28 cellular contexts compared by ENCODE assay signal in the genomic region with DNA sequence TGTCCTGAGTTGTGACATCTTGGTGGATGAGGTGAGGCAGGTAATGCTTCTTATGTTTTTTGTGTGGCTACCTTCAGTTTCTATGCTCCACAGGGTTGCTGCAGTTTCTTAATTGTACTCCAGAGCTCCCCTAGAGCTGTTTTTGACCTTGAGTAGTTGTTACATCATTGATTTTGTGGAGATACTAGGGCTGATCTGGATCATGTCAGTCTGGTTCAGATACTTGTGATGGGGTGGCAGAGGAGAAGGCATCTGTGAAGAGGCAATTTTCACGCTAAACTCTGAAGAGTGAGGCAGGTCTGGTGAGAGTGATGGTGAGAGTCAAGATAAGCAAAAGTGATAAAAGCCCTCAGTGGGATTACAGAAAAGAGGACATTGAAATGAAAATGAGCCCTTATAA.
"Had no signal": no experiment of that assay in that cellular context is flagged by ENCODE, and none has a peak within 500 bp of the region (broad histone marks: within the 10 kb centered on the region; RNA-seq: fewer than 3 reads in every experiment).

No MANE protein-coding gene starts in this region.

- DNase-seq: stimulated activated CD4-positive, alpha-beta T cell treated with anti-CD3 and anti-CD28 coated beads, Interleukin-2, amount 100 ng/mL, for 48 hours; stimulated activated CD4-positive, alpha-beta T cell treated with anti-CD3 and anti-CD28 coated beads, Interleukin-4, amount 100 ng/mL, for 1 hour; stimulated activated CD4-positive, alpha-beta T cell treated with anti-CD3 and anti-CD28 coated beads, Interleukin-4, amount 100 ng/mL, for 24 hours; stimulated activated CD4-positive, alpha-beta T cell treated with anti-CD3 and anti-CD28 coated beads, Interleukin-4, amount 100 ng/mL, for 4 hours; stimulated activated CD8-positive, alpha-beta memory T cell treated with anti-CD3 and anti-CD28 coated beads, Interleukin-4, amount 100 ng/mL, for 48 hours; stimulated activated naive B cell treated with anti-CD40 and anti-IgM and Interleukin-4, amounts not matched to agents 10 μg/mL and 1 μg/mL and 100 μg/mL, for 72 hours; stimulated activated naive CD4-positive, alpha-beta T cell; stimulated activated naive CD4-positive, alpha-beta T cell treated with Interleukin-2 at 50 U/mL for 16 hours; stimulated activated naive CD8-positive, alpha-beta T cell treated with anti-CD3 and anti-CD28 coated beads, Interleukin-15, amount 100 ng/mL, for 72 hours; stimulated activated naive CD8-positive, alpha-beta T cell treated with anti-CD3 and anti-CD28 coated beads, Interleukin-15, Interleukin-2, amounts not matched to agents 100 U/mL and 50 U/mL, for 24 hours; stomach; substantia nigra; testis; thyroid gland; tibial artery; transverse colon; trophoblast cell; upper lobe of left lung; upper lobe of right lung; uterus had no signal

- H3K36me3 ChIP-seq: stomach, suprapubic skin, thoracic aorta, thyroid gland, tibial artery, tibial nerve, transverse colon, upper lobe of left lung, upper lobe of right lung, uterus, vagina had no signal

- H3K36me3 Mint-ChIP-seq: stimulated activated effector memory CD8-positive, alpha-beta T cell treated with anti-CD3 and anti-CD28 coated beads, Interleukin-12 subunit alpha, Interleukin-12 subunit beta, amount 100 ng/mL, for 72 hours; stimulated activated memory B cell treated with anti-CD40 and anti-IgM and Interleukin-4, amounts not matched to agents 10 μg/mL and 1 μg/mL and 100 μg/mL, for 72 hours; stimulated activated naive B cell treated with anti-CD40 and anti-IgM and Interleukin-4, amounts not matched to agents 10 μg/mL and 1 μg/mL and 100 μg/mL, for 72 hours; type B pancreatic cell had no signal

- H3K27ac Mint-ChIP-seq: stimulated activated effector memory CD8-positive, alpha-beta T cell treated with anti-CD3 and anti-CD28 coated beads, Interleukin-12 subunit alpha, Interleukin-12 subunit beta, amount 100 ng/mL, for 72 hours; stimulated activated memory B cell treated with anti-CD40 and anti-IgM and Interleukin-4, amounts not matched to agents 10 μg/mL and 1 μg/mL and 100 μg/mL, for 72 hours; stimulated activated naive B cell treated with anti-CD40 and anti-IgM and Interleukin-4, amounts not matched to agents 10 μg/mL and 1 μg/mL and 100 μg/mL, for 72 hours; stimulated activated naive CD8-positive, alpha-beta T cell treated with anti-CD3 and anti-CD28 coated beads, Interleukin-15, amount 100 ng/mL, for 72 hours; stimulated activated naive CD8-positive, alpha-beta T cell treated with anti-CD3 and anti-CD28 coated beads, Interleukin-15, Interleukin-2, amounts not matched to agents 100 ng/mL and 50 ng/mL, for 24 hours; type B pancreatic cell had no signal

- H3K4me1 Mint-ChIP-seq: stimulated activated effector memory CD8-positive, alpha-beta T cell treated with anti-CD3 and anti-CD28 coated beads, Interleukin-12 subunit alpha, Interleukin-12 subunit beta, amount 100 ng/mL, for 72 hours; stimulated activated memory B cell treated with anti-CD40 and anti-IgM and Interleukin-4, amounts not matched to agents 10 μg/mL and 1 μg/mL and 100 μg/mL, for 72 hours; stimulated activated naive B cell treated with anti-CD40 and anti-IgM and Interleukin-4, amounts not matched to agents 10 μg/mL and 1 μg/mL and 100 μg/mL, for 72 hours; stimulated activated naive CD8-positive, alpha-beta T cell treated with anti-CD3 and anti-CD28 coated beads, Interleukin-15, amount 100 ng/mL, for 72 hours had no signal

- H3K27me3 ChIP-seq: stomach, suprapubic skin, testis, thyroid gland, tibial artery, tibial nerve, transverse colon, upper lobe of left lung, upper lobe of right lung, uterus, vagina had no signal

- H3K27me3 Mint-ChIP-seq: stimulated activated memory B cell treated with anti-CD40 and anti-IgM and Interleukin-4, amounts not matched to agents 10 μg/mL and 1 μg/mL and 100 μg/mL, for 72 hours; stimulated activated naive B cell treated with anti-CD40 and anti-IgM and Interleukin-4, amounts not matched to agents 10 μg/mL and 1 μg/mL and 100 μg/mL, for 72 hours; stimulated activated naive CD8-positive, alpha-beta T cell treated with anti-CD3 and anti-CD28 coated beads, Interleukin-15, amount 100 ng/mL, for 72 hours; stimulated activated naive CD8-positive, alpha-beta T cell treated with anti-CD3 and anti-CD28 coated beads, Interleukin-15, Interleukin-2, amounts not matched to agents 100 ng/mL and 50 ng/mL, for 24 hours; type B pancreatic cell had no signal

- H3K9me3 ChIP-seq: testis, thoracic aorta, thyroid gland, tibial artery, transverse colon, upper lobe of right lung, uterus, vagina had no signal

- H3K27ac ChIP-seq: stomach, suprapubic skin, testis, thoracic aorta, thyroid gland, tibial artery, tibial nerve, transverse colon, upper lobe of left lung, upper lobe of right lung, uterus, vagina had no signal

- ATAC-seq: stimulated activated effector memory CD8-positive, alpha-beta T cell treated with anti-CD3 and anti-CD28 coated beads, Interleukin-12 subunit alpha, Interleukin-12 subunit beta, amount 100 ng/mL, for 72 hours; stimulated activated memory B cell treated with anti-CD40 and anti-IgM and Interleukin-4, amounts not matched to agents 10 μg/mL and 1 μg/mL and 100 μg/mL, for 72 hours; stimulated activated naive B cell treated with anti-CD40 and anti-IgM and Interleukin-4, amounts not matched to agents 10 μg/mL and 1 μg/mL and 100 μg/mL, for 72 hours; stimulated activated naive CD8-positive, alpha-beta T cell treated with anti-CD3 and anti-CD28 coated beads, Interleukin-15, amount 100 ng/mL, for 72 hours; stimulated activated naive CD8-positive, alpha-beta T cell treated with anti-CD3 and anti-CD28 coated beads, Interleukin-15, Interleukin-2, amounts not matched to agents 100 U/mL and 50 U/mL, for 24 hours; upper lobe of right lung had no signal

- H3K4me3 Mint-ChIP-seq: stimulated activated effector memory CD8-positive, alpha-beta T cell treated with anti-CD3 and anti-CD28 coated beads, Interleukin-12 subunit alpha, Interleukin-12 subunit beta, amount 100 ng/mL, for 72 hours; stimulated activated memory B cell treated with anti-CD40 and anti-IgM and Interleukin-4, amounts not matched to agents 10 μg/mL and 1 μg/mL and 100 μg/mL, for 72 hours; stimulated activated naive B cell treated with anti-CD40 and anti-IgM and Interleukin-4, amounts not matched to agents 10 μg/mL and 1 μg/mL and 100 μg/mL, for 72 hours; stimulated activated naive CD8-positive, alpha-beta T cell treated with anti-CD3 and anti-CD28 coated beads, Interleukin-15, amount 100 ng/mL, for 72 hours; stimulated activated naive CD8-positive, alpha-beta T cell treated with anti-CD3 and anti-CD28 coated beads, Interleukin-15, Interleukin-2, amounts not matched to agents 100 ng/mL and 50 ng/mL, for 24 hours; type B pancreatic cell had no signal

- H3K4me1 ChIP-seq: stomach, suprapubic skin, testis, thyroid gland, tibial artery, tibial nerve, transverse colon, upper lobe of left lung, upper lobe of right lung, uterus, vagina had no signal

- H3K4me3 ChIP-seq: stomach, suprapubic skin, testis, thoracic aorta, thyroid gland, tibial artery, tibial nerve, transverse colon, upper lobe of left lung, upper lobe of right lung, uterus, vagina had no signal
